8 cellular contexts compared by ENCODE assay signal in the genomic region with DNA sequence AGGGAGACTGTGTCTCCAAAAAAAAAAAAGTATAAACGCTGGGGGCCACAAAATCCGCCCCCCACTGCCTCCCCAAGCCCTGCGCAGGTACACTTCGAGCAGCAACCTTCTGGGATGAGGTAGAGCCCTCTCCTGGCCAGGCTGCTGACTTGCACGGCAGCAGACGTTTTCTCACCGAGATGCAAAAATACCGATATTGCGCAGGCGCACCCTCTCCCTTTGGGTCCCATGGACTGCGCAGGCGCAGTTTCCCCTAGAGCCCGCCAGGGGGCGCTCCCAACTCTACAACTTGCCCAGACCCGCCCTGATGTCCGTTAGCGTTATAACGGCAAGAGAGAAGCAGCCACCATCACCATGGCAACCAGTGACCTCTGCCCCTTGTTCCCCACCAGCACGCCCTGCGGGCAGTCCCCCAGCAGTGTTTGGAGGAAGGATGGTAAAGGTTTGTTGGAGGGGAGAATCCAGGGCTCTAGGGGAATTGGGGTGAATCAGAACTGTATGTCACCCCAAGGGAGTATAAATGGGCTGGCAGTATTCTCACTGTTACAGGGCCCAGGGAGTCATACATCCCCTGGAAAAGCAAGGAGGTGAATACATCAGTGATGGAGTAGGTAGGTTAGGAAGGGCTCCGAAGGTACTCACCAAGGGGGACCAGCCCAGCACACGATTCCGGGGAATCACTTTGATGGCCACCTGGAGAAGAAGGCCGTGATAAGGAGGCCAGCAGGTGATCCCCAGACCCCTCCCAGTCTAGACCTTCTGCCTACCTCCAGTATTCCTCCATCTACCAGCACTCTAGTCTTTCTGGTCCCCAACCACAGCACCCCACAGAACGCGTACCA.
DNase-seq lines count a peak whose midpoint lies in the region; ATAC-seq lines count a peak whose summit lies in the region.

No MANE protein-coding gene starts in this region.

- DNase-seq in GM03348 (ENCODE audit: low spot score) (peak; percentile 93), NCI-H2029 treated with DMSO at 0.1 percent for 48 hours (lab: John Stamatoyannopoulos, UW) (peak; percentile 69), T1000 (lab: John Stamatoyannopoulos, UW) (peak; percentile 94), astrocyte of the hippocampus (ENCODE audit: low read depth, low spot score) (peak; percentile 92), hepatic stellate cell (ENCODE audit: low spot score) (peak; percentile 95), retina (peak; percentile 94)

- ATAC-seq in HG02840 (IDR thresholded peaks at IDR 0.05; ENCODE audit: low FRiP score, unreplicated experiment) (peak; percentile 34), GM18861 (IDR thresholded peaks at IDR 0.05; ENCODE audit: unreplicated experiment) (no peak)
